In genomic region chr10:86956841-86957448, GRCh38 we compare ENCODE assay signal across 1 cellular context.
TF ChIP-seq lines count a peak whose summit lies in the region.

No MANE protein-coding gene starts in this region.

TF ChIP-seq in GM23338, 12 proteins besides CTCF, POLR2A, EP300 and RAD21 (continued from another document):
- TF ChIP-seq ZNF462 (CRISPR knock-in tag; IDR thresholded peaks at IDR 0.05) (no peak), ETS1 (IDR thresholded peaks at IDR 0.05) (no peak), POLR2AphosphoS5 (IDR thresholded peaks at IDR 0.05; ENCODE audit: low read depth) (no peak), EZH2phosphoT487 (IDR thresholded peaks at IDR 0.05; ENCODE audit: unreplicated experiment) (no peak), NANOG (IDR thresholded peaks at IDR 0.05; ENCODE audit: borderline replicate concordance) (no peak), REST (IDR thresholded peaks at IDR 0.05; ENCODE audit: unreplicated experiment) (no peak)
